Comparison of ENCODE assay signal across 1 cellular context in the genomic region with DNA sequence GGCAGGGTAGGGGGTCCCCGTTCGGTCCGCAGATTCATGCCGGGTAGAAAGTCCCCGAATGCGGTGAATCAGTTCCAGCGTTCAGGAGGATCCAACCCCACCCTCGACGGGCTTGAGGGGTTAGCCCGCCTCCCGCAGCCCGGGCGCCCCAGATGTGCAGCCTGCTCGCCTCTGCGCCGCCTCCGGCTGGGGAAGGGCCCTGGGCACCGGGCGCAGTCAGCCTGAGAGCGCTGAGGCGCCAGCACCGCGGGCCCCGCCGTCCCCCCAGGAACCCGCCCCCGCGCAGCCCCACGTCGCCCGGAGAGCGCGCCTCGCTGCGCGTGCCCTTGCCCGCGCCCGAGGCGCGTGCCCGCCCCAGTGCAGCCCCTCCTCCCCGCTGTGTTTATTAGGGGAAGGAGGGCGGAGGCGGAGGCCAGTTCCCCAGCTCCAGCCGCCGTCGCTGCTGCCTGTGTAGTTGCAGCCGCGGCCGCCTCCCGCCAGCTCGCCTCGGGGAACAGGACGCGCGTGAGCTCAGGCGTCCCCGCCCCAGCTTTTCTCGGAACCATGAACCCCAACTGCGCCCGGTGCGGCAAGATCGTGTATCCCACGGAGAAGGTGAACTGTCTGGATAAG.
TF ChIP-seq lines count a peak whose summit lies in the region.

A gene with protein sequence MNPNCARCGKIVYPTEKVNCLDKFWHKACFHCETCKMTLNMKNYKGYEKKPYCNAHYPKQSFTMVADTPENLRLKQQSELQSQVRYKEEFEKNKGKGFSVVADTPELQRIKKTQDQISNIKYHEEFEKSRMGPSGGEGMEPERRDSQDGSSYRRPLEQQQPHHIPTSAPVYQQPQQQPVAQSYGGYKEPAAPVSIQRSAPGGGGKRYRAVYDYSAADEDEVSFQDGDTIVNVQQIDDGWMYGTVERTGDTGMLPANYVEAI (plus strand): TSS at position 412 of the 612 bp plus-strand sequence. CDS start 132 bp downstream, at position 544.

TF ChIP-seq in H1, 55 proteins besides CTCF, POLR2A, EP300 and RAD21 (continued from another document):
- TF ChIP-seq SIRT6 (IDR thresholded peaks at IDR 0.05; ENCODE audit: low read length) (no peak), TAF7 (optimal IDR thresholded peaks at IDR 0.05; ENCODE audit: borderline replicate concordance, low read depth, low read length) (peak; percentile 60), ASH2L (IDR thresholded peaks at IDR 0.05; ENCODE audit: low read length) (peak; percentile 94), PHF8 (conservative IDR thresholded peaks at IDR 0.05; ENCODE audit: low read depth, low read length) (peak; percentile 73; the same call in 1 of the 2 replicates), CHD1 (IDR thresholded peaks at IDR 0.05; ENCODE audit: low read depth, low read length) (no peak), KDM4A (IDR thresholded peaks at IDR 0.05; ENCODE audit: low read depth, low read length, severe bottlenecking) (peak; percentile 47), SUZ12 (IDR thresholded peaks at IDR 0.05; ENCODE audit: low read length) (no peak), RNF2 (IDR thresholded peaks at IDR 0.05; ENCODE audit: borderline replicate concordance, low read depth, low read length, missing control alignments, poor library complexity, severe bottlenecking) (no peak), POLR2AphosphoS5 (IDR thresholded peaks at IDR 0.05; ENCODE audit: low read depth, low read length) (peak; percentile 74), CEBPB (IDR thresholded peaks at IDR 0.05; ENCODE audit: low read depth, low read length) (no peak), SAP30 (IDR thresholded peaks at IDR 0.05; ENCODE audit: insufficient read depth, insufficient replicate concordance, low read length) (no peak), MAFK (IDR thresholded peaks at IDR 0.05; ENCODE audit: low read depth, low read length) (no peak), RXRA (IDR thresholded peaks at IDR 0.05; ENCODE audit: insufficient read depth, low read depth, low read length) (no peak), POU5F1 (IDR thresholded peaks at IDR 0.05; ENCODE audit: low read depth, low read length) (no peak), CBX8 (IDR thresholded peaks at IDR 0.05; ENCODE audit: borderline replicate concordance, low read depth, low read length) (no peak), SIN3A (conservative IDR thresholded peaks at IDR 0.05 in 1 of 2, IDR thresholded peaks at IDR 0.05 in 1 of 2; ENCODE audit: low read depth in 1 of 2, low read length in 2 of 2) (peak; percentile 37 to 75; a peak in 1 of 4 replicates), ATF2 (IDR thresholded peaks at IDR 0.05; ENCODE audit: low read length) (no peak), BCL11A (IDR thresholded peaks at IDR 0.05; ENCODE audit: low read depth in 2 of 2, low read length in 2 of 2) (no peak), USF2 (IDR thresholded peaks at IDR 0.05; ENCODE audit: low read length) (no peak), TCF12 (IDR thresholded peaks at IDR 0.05; ENCODE audit: low read depth, low read length) (no peak), KDM1A (IDR thresholded peaks at IDR 0.05; ENCODE audit: borderline replicate concordance, low read length) (no peak), NRF1 (IDR thresholded peaks at IDR 0.05; ENCODE audit: low read depth, low read length) (no peak), TAF1 (IDR thresholded peaks at IDR 0.05; ENCODE audit: low read depth, low read length) (peak; percentile 77), SRF (IDR thresholded peaks at IDR 0.05; ENCODE audit: low read depth, low read length) (no peak), CREB1 (IDR thresholded peaks at IDR 0.05) (no peak), CTBP2 (IDR thresholded peaks at IDR 0.05; ENCODE audit: borderline replicate concordance, insufficient read depth, insufficient read length, low read length) (peak; percentile 12), RBBP5 (IDR thresholded peaks at IDR 0.05; ENCODE audit: borderline replicate concordance, low read depth, low read length) (peak; percentile 99), SIX5 (IDR thresholded peaks at IDR 0.05; ENCODE audit: low read depth, low read length) (no peak), EGR1 (IDR thresholded peaks at IDR 0.05; ENCODE audit: borderline replicate concordance, low read depth, low read length) (peak; percentile 84; the same call in 1 of the 2 replicates), HDAC6 (IDR thresholded peaks at IDR 0.05; ENCODE audit: low read depth, low read length) (no peak), CBX5 (IDR thresholded peaks at IDR 0.05; ENCODE audit: low read depth, low read length) (no peak), GTF2F1 (IDR thresholded peaks at IDR 0.05; ENCODE audit: borderline replicate concordance, low read depth, low read length) (no peak; the same call in 1 of the 2 replicates), CHD2 (IDR thresholded peaks at IDR 0.05; ENCODE audit: low read length) (no peak), YY1 (IDR thresholded peaks at IDR 0.05; ENCODE audit: low read depth, low read length) (no peak), TBP (IDR thresholded peaks at IDR 0.05; ENCODE audit: low read depth, low read length) (peak; percentile 91)
- TF ChIP-seq, protein P1, sequence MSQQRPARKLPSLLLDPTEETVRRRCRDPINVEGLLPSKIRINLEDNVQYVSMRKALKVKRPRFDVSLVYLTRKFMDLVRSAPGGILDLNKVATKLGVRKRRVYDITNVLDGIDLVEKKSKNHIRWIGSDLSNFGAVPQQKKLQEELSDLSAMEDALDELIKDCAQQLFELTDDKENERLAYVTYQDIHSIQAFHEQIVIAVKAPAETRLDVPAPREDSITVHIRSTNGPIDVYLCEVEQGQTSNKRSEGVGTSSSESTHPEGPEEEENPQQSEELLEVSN (IDR thresholded peaks at IDR 0.05) = no peak
- TF ChIP-seq, protein P2, sequence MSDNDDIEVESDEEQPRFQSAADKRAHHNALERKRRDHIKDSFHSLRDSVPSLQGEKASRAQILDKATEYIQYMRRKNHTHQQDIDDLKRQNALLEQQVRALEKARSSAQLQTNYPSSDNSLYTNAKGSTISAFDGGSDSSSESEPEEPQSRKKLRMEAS (IDR thresholded peaks at IDR 0.05) = no peak
